Comparison of ENCODE assay signal across 28 cellular contexts in genomic region chr18:36950960-36951359, GRCh38.
"Had no signal": no experiment of that assay in that cellular context is flagged by ENCODE, and none has a peak within 500 bp of the region (broad histone marks: within the 10 kb centered on the region; RNA-seq: fewer than 3 reads in every experiment).

No MANE protein-coding gene starts in this region.

- DNase-seq: stimulated activated CD4-positive, alpha-beta T cell treated with anti-CD3 and anti-CD28 coated beads, Interleukin-2, amount 100 ng/mL, for 48 hours; stimulated activated CD4-positive, alpha-beta T cell treated with anti-CD3 and anti-CD28 coated beads, Interleukin-4, amount 100 ng/mL, for 1 hour; stimulated activated CD4-positive, alpha-beta T cell treated with anti-CD3 and anti-CD28 coated beads, Interleukin-4, amount 100 ng/mL, for 24 hours; stimulated activated CD4-positive, alpha-beta T cell treated with anti-CD3 and anti-CD28 coated beads, Interleukin-4, amount 100 ng/mL, for 4 hours; stimulated activated CD8-positive, alpha-beta memory T cell treated with anti-CD3 and anti-CD28 coated beads, Interleukin-4, amount 100 ng/mL, for 48 hours; stimulated activated naive B cell treated with anti-CD40 and anti-IgM and Interleukin-4, amounts not matched to agents 10 μg/mL and 1 μg/mL and 100 μg/mL, for 72 hours; stimulated activated naive CD4-positive, alpha-beta T cell; stimulated activated naive CD4-positive, alpha-beta T cell treated with Interleukin-2 at 50 U/mL for 16 hours; stimulated activated naive CD8-positive, alpha-beta T cell treated with anti-CD3 and anti-CD28 coated beads, Interleukin-15, amount 100 ng/mL, for 72 hours; stimulated activated naive CD8-positive, alpha-beta T cell treated with anti-CD3 and anti-CD28 coated beads, Interleukin-15, Interleukin-2, amounts not matched to agents 100 U/mL and 50 U/mL, for 24 hours; stomach; substantia nigra; testis; thyroid gland; tibial artery; transverse colon; trophoblast cell; upper lobe of left lung; uterus had no signal

- H3K4me3 Mint-ChIP-seq: stimulated activated effector memory CD8-positive, alpha-beta T cell treated with anti-CD3 and anti-CD28 coated beads, Interleukin-12 subunit alpha, Interleukin-12 subunit beta, amount 100 ng/mL, for 72 hours; stimulated activated memory B cell treated with anti-CD40 and anti-IgM and Interleukin-4, amounts not matched to agents 10 μg/mL and 1 μg/mL and 100 μg/mL, for 72 hours; stimulated activated naive B cell treated with anti-CD40 and anti-IgM and Interleukin-4, amounts not matched to agents 10 μg/mL and 1 μg/mL and 100 μg/mL, for 72 hours; stimulated activated naive CD8-positive, alpha-beta T cell treated with anti-CD3 and anti-CD28 coated beads, Interleukin-15, amount 100 ng/mL, for 72 hours; stimulated activated naive CD8-positive, alpha-beta T cell treated with anti-CD3 and anti-CD28 coated beads, Interleukin-15, Interleukin-2, amounts not matched to agents 100 ng/mL and 50 ng/mL, for 24 hours; type B pancreatic cell had no signal

- H3K27me3 Mint-ChIP-seq: stimulated activated memory B cell treated with anti-CD40 and anti-IgM and Interleukin-4, amounts not matched to agents 10 μg/mL and 1 μg/mL and 100 μg/mL, for 72 hours; stimulated activated naive B cell treated with anti-CD40 and anti-IgM and Interleukin-4, amounts not matched to agents 10 μg/mL and 1 μg/mL and 100 μg/mL, for 72 hours; stimulated activated naive CD8-positive, alpha-beta T cell treated with anti-CD3 and anti-CD28 coated beads, Interleukin-15, amount 100 ng/mL, for 72 hours; stimulated activated naive CD8-positive, alpha-beta T cell treated with anti-CD3 and anti-CD28 coated beads, Interleukin-15, Interleukin-2, amounts not matched to agents 100 ng/mL and 50 ng/mL, for 24 hours; type B pancreatic cell had no signal

- H3K4me1 Mint-ChIP-seq: stimulated activated effector memory CD8-positive, alpha-beta T cell treated with anti-CD3 and anti-CD28 coated beads, Interleukin-12 subunit alpha, Interleukin-12 subunit beta, amount 100 ng/mL, for 72 hours; stimulated activated memory B cell treated with anti-CD40 and anti-IgM and Interleukin-4, amounts not matched to agents 10 μg/mL and 1 μg/mL and 100 μg/mL, for 72 hours; stimulated activated naive B cell treated with anti-CD40 and anti-IgM and Interleukin-4, amounts not matched to agents 10 μg/mL and 1 μg/mL and 100 μg/mL, for 72 hours; stimulated activated naive CD8-positive, alpha-beta T cell treated with anti-CD3 and anti-CD28 coated beads, Interleukin-15, amount 100 ng/mL, for 72 hours had no signal

- FAIRE-seq: urothelium cell line had no signal

- H3K27ac Mint-ChIP-seq: stimulated activated effector memory CD8-positive, alpha-beta T cell treated with anti-CD3 and anti-CD28 coated beads, Interleukin-12 subunit alpha, Interleukin-12 subunit beta, amount 100 ng/mL, for 72 hours; stimulated activated memory B cell treated with anti-CD40 and anti-IgM and Interleukin-4, amounts not matched to agents 10 μg/mL and 1 μg/mL and 100 μg/mL, for 72 hours; stimulated activated naive B cell treated with anti-CD40 and anti-IgM and Interleukin-4, amounts not matched to agents 10 μg/mL and 1 μg/mL and 100 μg/mL, for 72 hours; stimulated activated naive CD8-positive, alpha-beta T cell treated with anti-CD3 and anti-CD28 coated beads, Interleukin-15, amount 100 ng/mL, for 72 hours; stimulated activated naive CD8-positive, alpha-beta T cell treated with anti-CD3 and anti-CD28 coated beads, Interleukin-15, Interleukin-2, amounts not matched to agents 100 ng/mL and 50 ng/mL, for 24 hours; type B pancreatic cell had no signal

- H3K4me3 ChIP-seq: stomach, suprapubic skin, testis, thoracic aorta, thyroid gland, tibial artery, tibial nerve, transverse colon, upper lobe of left lung, uterus, vagina had no signal

- H3K36me3 ChIP-seq: thoracic aorta, thyroid gland, transverse colon, uterus, vagina had no signal

- H3K9me3 ChIP-seq: stomach, suprapubic skin, testis, thoracic aorta, thyroid gland, tibial artery, tibial nerve, transverse colon, upper lobe of left lung, uterus, vagina had no signal

- H3K27me3 ChIP-seq: stomach, suprapubic skin, testis, thyroid gland, tibial artery, tibial nerve, transverse colon, upper lobe of left lung, uterus, vagina had no signal

- H3K27ac ChIP-seq: stomach, suprapubic skin, testis, thoracic aorta, thyroid gland, tibial artery, tibial nerve, transverse colon, upper lobe of left lung, uterus, vagina had no signal

- H3K4me1 ChIP-seq: stomach, suprapubic skin, testis, tibial artery, tibial nerve, transverse colon, upper lobe of left lung, uterus, vagina had no signal

- ATAC-seq: stimulated activated effector memory CD8-positive, alpha-beta T cell treated with anti-CD3 and anti-CD28 coated beads, Interleukin-12 subunit alpha, Interleukin-12 subunit beta, amount 100 ng/mL, for 72 hours; stimulated activated memory B cell treated with anti-CD40 and anti-IgM and Interleukin-4, amounts not matched to agents 10 μg/mL and 1 μg/mL and 100 μg/mL, for 72 hours; stimulated activated naive B cell treated with anti-CD40 and anti-IgM and Interleukin-4, amounts not matched to agents 10 μg/mL and 1 μg/mL and 100 μg/mL, for 72 hours; stimulated activated naive CD8-positive, alpha-beta T cell treated with anti-CD3 and anti-CD28 coated beads, Interleukin-15, amount 100 ng/mL, for 72 hours; stimulated activated naive CD8-positive, alpha-beta T cell treated with anti-CD3 and anti-CD28 coated beads, Interleukin-15, Interleukin-2, amounts not matched to agents 100 U/mL and 50 U/mL, for 24 hours had no signal

- H3K9me3 Mint-ChIP-seq: stimulated activated effector memory CD8-positive, alpha-beta T cell treated with anti-CD3 and anti-CD28 coated beads, Interleukin-12 subunit alpha, Interleukin-12 subunit beta, amount 100 ng/mL, for 72 hours; stimulated activated memory B cell treated with anti-CD40 and anti-IgM and Interleukin-4, amounts not matched to agents 10 μg/mL and 1 μg/mL and 100 μg/mL, for 72 hours; stimulated activated naive CD8-positive, alpha-beta T cell treated with anti-CD3 and anti-CD28 coated beads, Interleukin-15, amount 100 ng/mL, for 72 hours; stimulated activated naive CD8-positive, alpha-beta T cell treated with anti-CD3 and anti-CD28 coated beads, Interleukin-15, Interleukin-2, amounts not matched to agents 100 ng/mL and 50 ng/mL, for 24 hours had no signal
